In the genomic region with DNA sequence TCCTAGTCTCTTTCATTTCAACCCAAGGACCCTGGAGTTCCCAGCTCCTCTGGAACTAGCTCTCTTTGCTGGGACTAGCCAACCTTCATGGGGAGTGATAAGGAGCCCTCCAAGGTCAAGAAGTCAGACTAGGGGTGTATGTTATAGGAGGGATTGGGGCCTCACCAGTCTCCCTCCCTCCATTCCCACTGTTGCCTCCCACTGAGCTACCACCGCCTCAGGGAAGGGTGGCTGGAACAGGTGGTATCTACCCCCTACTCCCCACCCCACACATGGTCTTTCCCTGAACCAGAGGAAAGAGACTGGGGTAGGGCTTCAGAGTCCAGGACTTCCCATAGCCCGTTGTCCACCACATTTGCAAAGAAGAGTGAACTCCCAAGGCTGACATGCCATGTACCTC, we compare ENCODE assay signal across 2 cellular contexts.
TF ChIP-seq lines count a peak whose summit lies in the region.

No MANE protein-coding gene starts in this region.

TF ChIP-seq in A549, 52 proteins besides CTCF, POLR2A, EP300 and RAD21:
- no peak for TF ChIP-seq HDAC2 (IDR thresholded peaks at IDR 0.05)
- TF ChIP-seq, protein P1, sequence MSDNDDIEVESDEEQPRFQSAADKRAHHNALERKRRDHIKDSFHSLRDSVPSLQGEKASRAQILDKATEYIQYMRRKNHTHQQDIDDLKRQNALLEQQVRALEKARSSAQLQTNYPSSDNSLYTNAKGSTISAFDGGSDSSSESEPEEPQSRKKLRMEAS (IDR thresholded peaks at IDR 0.05): no peak
- TF ChIP-seq, protein P2, sequence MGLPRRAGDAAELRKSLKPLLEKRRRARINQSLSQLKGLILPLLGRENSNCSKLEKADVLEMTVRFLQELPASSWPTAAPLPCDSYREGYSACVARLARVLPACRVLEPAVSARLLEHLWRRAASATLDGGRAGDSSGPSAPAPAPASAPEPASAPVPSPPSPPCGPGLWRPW (IDR thresholded peaks at IDR 0.05): no peak
- TF ChIP-seq, protein P3, sequence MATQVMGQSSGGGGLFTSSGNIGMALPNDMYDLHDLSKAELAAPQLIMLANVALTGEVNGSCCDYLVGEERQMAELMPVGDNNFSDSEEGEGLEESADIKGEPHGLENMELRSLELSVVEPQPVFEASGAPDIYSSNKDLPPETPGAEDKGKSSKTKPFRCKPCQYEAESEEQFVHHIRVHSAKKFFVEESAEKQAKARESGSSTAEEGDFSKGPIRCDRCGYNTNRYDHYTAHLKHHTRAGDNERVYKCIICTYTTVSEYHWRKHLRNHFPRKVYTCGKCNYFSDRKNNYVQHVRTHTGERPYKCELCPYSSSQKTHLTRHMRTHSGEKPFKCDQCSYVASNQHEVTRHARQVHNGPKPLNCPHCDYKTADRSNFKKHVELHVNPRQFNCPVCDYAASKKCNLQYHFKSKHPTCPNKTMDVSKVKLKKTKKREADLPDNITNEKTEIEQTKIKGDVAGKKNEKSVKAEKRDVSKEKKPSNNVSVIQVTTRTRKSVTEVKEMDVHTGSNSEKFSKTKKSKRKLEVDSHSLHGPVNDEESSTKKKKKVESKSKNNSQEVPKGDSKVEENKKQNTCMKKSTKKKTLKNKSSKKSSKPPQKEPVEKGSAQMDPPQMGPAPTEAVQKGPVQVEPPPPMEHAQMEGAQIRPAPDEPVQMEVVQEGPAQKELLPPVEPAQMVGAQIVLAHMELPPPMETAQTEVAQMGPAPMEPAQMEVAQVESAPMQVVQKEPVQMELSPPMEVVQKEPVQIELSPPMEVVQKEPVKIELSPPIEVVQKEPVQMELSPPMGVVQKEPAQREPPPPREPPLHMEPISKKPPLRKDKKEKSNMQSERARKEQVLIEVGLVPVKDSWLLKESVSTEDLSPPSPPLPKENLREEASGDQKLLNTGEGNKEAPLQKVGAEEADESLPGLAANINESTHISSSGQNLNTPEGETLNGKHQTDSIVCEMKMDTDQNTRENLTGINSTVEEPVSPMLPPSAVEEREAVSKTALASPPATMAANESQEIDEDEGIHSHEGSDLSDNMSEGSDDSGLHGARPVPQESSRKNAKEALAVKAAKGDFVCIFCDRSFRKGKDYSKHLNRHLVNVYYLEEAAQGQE (IDR thresholded peaks at IDR 0.05): no peak
- no peak for TF ChIP-seq KDM5A (IDR thresholded peaks at IDR 0.05)
- no peak for TF ChIP-seq PHF8 (IDR thresholded peaks at IDR 0.05; ENCODE audit: borderline replicate concordance, low read depth)
- TF ChIP-seq RCOR1 (IDR thresholded peaks at IDR 0.05; ENCODE audit: low read depth, low read length): no peak
- no peak for TF ChIP-seq RNF2 (IDR thresholded peaks at IDR 0.05; ENCODE audit: borderline replicate concordance, low read depth)
- TF ChIP-seq CEBPB (IDR thresholded peaks at IDR 0.05): no peak
- no peak for TF ChIP-seq BHLHE40 (IDR thresholded peaks at IDR 0.05; ENCODE audit: low read depth, low read length)
- no peak for TF ChIP-seq MAFK (IDR thresholded peaks at IDR 0.05; ENCODE audit: partially characterized antibody)

TF ChIP-seq in HepG2, 621 proteins besides CTCF, POLR2A, EP300 and RAD21:
- TF ChIP-seq ZNF674 (CRISPR knock-in tag; IDR thresholded peaks at IDR 0.05; ENCODE audit: low read depth): 0 out of 2 replicates have a peak, but pooled peaks have one; percentile 25
- TF ChIP-seq ZNF605 (CRISPR knock-in tag; IDR thresholded peaks at IDR 0.05): peak; percentile 7; the same call in 1 of the 2 replicates
- 0 out of 2 replicates have a peak, but pooled peaks have one; percentile 7 for TF ChIP-seq CHD4 (IDR thresholded peaks at IDR 0.05; ENCODE audit: borderline replicate concordance, low read length)
- TF ChIP-seq, protein P4, sequence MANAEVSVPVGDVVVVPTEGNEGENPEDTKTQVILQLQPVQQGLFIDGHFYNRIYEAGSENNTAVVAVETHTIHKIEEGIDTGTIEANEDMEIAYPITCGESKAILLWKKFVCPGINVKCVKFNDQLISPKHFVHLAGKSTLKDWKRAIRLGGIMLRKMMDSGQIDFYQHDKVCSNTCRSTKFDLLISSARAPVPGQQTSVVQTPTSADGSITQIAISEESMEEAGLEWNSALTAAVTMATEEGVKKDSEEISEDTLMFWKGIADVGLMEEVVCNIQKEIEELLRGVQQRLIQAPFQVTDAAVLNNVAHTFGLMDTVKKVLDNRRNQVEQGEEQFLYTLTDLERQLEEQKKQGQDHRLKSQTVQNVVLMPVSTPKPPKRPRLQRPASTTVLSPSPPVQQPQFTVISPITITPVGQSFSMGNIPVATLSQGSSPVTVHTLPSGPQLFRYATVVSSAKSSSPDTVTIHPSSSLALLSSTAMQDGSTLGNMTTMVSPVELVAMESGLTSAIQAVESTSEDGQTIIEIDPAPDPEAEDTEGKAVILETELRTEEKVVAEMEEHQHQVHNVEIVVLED (CRISPR knock-in tag; IDR thresholded peaks at IDR 0.05; ENCODE audit: borderline replicate concordance): no peak
- TF ChIP-seq ZNF235 (CRISPR knock-in tag; IDR thresholded peaks at IDR 0.05; ENCODE audit: borderline replicate concordance): peak; percentile 16; the same call in 1 of the 2 replicates
- 0 out of 2 replicates have a peak, but pooled peaks have one; percentile 68 for TF ChIP-seq ZNF17 (CRISPR knock-in tag; IDR thresholded peaks at IDR 0.05)
- TF ChIP-seq, protein P5, sequence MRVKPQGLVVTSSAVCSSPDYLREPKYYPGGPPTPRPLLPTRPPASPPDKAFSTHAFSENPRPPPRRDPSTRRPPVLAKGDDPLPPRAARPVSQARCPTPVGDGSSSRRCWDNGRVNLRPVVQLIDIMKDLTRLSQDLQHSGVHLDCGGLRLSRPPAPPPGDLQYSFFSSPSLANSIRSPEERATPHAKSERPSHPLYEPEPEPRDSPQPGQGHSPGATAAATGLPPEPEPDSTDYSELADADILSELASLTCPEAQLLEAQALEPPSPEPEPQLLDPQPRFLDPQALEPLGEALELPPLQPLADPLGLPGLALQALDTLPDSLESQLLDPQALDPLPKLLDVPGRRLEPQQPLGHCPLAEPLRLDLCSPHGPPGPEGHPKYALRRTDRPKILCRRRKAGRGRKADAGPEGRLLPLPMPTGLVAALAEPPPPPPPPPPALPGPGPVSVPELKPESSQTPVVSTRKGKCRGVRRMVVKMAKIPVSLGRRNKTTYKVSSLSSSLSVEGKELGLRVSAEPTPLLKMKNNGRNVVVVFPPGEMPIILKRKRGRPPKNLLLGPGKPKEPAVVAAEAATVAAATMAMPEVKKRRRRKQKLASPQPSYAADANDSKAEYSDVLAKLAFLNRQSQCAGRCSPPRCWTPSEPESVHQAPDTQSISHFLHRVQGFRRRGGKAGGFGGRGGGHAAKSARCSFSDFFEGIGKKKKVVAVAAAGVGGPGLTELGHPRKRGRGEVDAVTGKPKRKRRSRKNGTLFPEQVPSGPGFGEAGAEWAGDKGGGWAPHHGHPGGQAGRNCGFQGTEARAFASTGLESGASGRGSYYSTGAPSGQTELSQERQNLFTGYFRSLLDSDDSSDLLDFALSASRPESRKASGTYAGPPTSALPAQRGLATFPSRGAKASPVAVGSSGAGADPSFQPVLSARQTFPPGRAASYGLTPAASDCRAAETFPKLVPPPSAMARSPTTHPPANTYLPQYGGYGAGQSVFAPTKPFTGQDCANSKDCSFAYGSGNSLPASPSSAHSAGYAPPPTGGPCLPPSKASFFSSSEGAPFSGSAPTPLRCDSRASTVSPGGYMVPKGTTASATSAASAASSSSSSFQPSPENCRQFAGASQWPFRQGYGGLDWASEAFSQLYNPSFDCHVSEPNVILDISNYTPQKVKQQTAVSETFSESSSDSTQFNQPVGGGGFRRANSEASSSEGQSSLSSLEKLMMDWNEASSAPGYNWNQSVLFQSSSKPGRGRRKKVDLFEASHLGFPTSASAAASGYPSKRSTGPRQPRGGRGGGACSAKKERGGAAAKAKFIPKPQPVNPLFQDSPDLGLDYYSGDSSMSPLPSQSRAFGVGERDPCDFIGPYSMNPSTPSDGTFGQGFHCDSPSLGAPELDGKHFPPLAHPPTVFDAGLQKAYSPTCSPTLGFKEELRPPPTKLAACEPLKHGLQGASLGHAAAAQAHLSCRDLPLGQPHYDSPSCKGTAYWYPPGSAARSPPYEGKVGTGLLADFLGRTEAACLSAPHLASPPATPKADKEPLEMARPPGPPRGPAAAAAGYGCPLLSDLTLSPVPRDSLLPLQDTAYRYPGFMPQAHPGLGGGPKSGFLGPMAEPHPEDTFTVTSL (CRISPR knock-in tag; IDR thresholded peaks at IDR 0.05; ENCODE audit: borderline replicate concordance): 0 out of 2 replicates have a peak, but pooled peaks have one; percentile 44
- TF ChIP-seq MYNN (CRISPR knock-in tag; IDR thresholded peaks at IDR 0.05; ENCODE audit: low read depth): 0 out of 2 replicates have a peak, but pooled peaks have one; percentile 6
- peak; percentile 6; the same call in 1 of the 2 replicates for TF ChIP-seq ZNF430 (CRISPR knock-in tag; IDR thresholded peaks at IDR 0.05)
- TF ChIP-seq, protein P6, sequence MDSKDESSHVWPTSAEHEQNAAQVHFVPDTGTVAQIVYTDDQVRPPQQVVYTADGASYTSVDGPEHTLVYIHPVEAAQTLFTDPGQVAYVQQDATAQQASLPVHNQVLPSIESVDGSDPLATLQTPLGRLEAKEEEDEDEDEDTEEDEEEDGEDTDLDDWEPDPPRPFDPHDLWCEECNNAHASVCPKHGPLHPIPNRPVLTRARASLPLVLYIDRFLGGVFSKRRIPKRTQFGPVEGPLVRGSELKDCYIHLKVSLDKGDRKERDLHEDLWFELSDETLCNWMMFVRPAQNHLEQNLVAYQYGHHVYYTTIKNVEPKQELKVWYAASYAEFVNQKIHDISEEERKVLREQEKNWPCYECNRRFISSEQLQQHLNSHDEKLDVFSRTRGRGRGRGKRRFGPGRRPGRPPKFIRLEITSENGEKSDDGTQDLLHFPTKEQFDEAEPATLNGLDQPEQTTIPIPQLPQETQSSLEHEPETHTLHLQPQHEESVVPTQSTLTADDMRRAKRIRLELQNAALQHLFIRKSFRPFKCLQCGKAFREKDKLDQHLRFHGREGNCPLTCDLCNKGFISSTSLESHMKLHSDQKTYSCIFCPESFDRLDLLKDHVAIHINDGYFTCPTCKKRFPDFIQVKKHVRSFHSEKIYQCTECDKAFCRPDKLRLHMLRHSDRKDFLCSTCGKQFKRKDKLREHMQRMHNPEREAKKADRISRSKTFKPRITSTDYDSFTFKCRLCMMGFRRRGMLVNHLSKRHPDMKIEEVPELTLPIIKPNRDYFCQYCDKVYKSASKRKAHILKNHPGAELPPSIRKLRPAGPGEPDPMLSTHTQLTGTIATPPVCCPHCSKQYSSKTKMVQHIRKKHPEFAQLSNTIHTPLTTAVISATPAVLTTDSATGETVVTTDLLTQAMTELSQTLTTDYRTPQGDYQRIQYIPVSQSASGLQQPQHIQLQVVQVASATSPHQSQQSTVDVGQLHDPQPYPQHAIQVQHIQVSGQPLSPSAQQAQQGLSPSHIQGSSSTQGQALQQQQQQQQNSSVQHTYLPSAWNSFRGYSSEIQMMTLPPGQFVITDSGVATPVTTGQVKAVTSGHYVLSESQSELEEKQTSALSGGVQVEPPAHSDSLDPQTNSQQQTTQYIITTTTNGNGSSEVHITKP (CRISPR knock-in tag; IDR thresholded peaks at IDR 0.05; ENCODE audit: low read depth): peak; percentile 13; the same call in 1 of the 2 replicates
- no peak for TF ChIP-seq SOX6 (IDR thresholded peaks at IDR 0.05)
- TF ChIP-seq SOX6 (CRISPR knock-in tag; IDR thresholded peaks at IDR 0.05): no peak
- peak; percentile 19; the same call in 1 of the 2 replicates for TF ChIP-seq ZNF670 (CRISPR knock-in tag; IDR thresholded peaks at IDR 0.05; ENCODE audit: borderline replicate concordance)
- TF ChIP-seq, protein P7, sequence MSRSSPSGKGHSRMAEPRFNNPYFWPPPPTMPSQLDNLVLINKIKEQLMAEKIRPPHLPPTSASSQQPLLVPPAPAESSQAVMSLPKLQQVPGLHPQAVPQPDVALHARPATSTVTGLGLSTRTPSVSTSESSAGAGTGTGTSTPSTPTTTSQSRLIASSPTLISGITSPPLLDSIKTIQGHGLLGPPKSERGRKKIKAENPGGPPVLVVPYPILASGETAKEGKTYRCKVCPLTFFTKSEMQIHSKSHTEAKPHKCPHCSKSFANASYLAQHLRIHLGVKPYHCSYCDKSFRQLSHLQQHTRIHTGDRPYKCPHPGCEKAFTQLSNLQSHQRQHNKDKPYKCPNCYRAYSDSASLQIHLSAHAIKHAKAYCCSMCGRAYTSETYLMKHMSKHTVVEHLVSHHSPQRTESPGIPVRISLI (CRISPR knock-in tag; IDR thresholded peaks at IDR 0.05; ENCODE audit: borderline replicate concordance): no peak
- no peak for TF ChIP-seq SP5 (CRISPR knock-in tag; IDR thresholded peaks at IDR 0.05; ENCODE audit: borderline replicate concordance, low read depth)
